In the genomic region with DNA sequence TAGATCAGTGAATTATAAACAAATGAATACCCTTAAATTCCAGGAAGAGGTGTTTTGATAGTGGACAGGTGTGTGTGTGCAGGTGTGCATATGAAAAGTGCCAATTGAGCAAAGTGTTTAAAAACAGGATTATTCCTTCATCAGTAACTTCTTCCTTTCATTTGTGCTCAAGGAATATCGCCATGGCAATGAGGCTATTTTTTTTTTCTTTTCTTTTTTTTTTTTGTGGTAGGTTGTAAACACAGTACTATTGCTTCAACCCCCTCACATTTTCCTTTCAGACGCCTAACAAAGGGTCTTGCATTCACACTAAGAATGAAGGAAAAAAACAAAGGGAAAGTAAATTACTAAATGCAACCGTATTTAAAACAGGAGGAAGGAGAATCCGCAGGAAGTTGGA, we compare ENCODE assay signal across 10 cellular contexts. TPM values are rescaled to one million over a fixed set of nuclear protein-coding genes. Genes with fewer than 3 reads are reported as not detected.
DNase-seq lines count a peak whose midpoint lies in the region; ATAC-seq, FAIRE-seq and TF ChIP-seq lines count a peak whose summit lies in the region.
"Had no signal": no experiment of that assay in that cellular context is flagged by ENCODE, and none has a peak within 500 bp of the region (broad histone marks: within the 10 kb centered on the region; RNA-seq: fewer than 3 reads in every experiment).

No MANE protein-coding gene starts in this region.

- 77 to 78% methylated on average over 4 of the region's 4 CpGs for WGBS in heart right ventricle, 2 donors

- H3K4me1 ChIP-seq in heart right ventricle (peaks cover 14 to 50% (median 41%) of the 10 kb centered on the region in 9 donors), muscle layer of duodenum (ENCODE audit: control insufficient read depth in 1 of 2, insufficient read depth in 2 of 2, low read length in 2 of 2) (peaks cover 4 to 11% of the 10 kb centered on the region in 2 donors), upper lobe of right lung (peaks cover 49% of the 10 kb centered on the region)

- no peaks in the 10 kb centered on the region for H3K27me3 ChIP-seq in heart right ventricle
- H3K27me3 ChIP-seq in muscle layer of duodenum (ENCODE audit: low read depth, low read length) = no peaks in the 10 kb centered on the region
- no peaks in the 10 kb centered on the region for H3K27me3 ChIP-seq in upper lobe of right lung

- ATAC-seq in heart right ventricle (no peak), upper lobe of right lung (no peak)

- FAIRE-seq in H54 (lab: Jason Lieb, UNC) = no peak

- DNase-seq in heart right ventricle (no peak), cardiac septum (ENCODE audit: low spot score) (no peak), caudate nucleus (lab: John Stamatoyannopoulos, UW) (no peak), upper lobe of right lung (no peak), inferior parietal cortex (ENCODE audit: extremely low spot score) (no peak), H54 (ENCODE audit: insufficient read length, low spot score) (no peak), NOMO-1 (lab: John Stamatoyannopoulos, UW; ENCODE audit: unreplicated experiment in 2 of 2) (no peak)
- DNase-seq: NCI-H1105 treated with DMSO at 0.1 percent for 48 hours had no signal

- TF ChIP-seq POLR2A in H54 (IDR thresholded peaks at IDR 0.05; ENCODE audit: low read depth, low read length) = no peak

- no peak for TF ChIP-seq CTCF in heart right ventricle (IDR thresholded peaks at IDR 0.05)
- TF ChIP-seq CTCF in upper lobe of right lung (IDR thresholded peaks at IDR 0.05) = no peak

- intact Hi-C loops in heart right ventricle (cut with DNase I) = loop anchor here in 2 of 10 donors (5.0 to 10.0 kb wide), 2 partner anchors 88 to 281 kb away; a partner anchor contains a TSS
- intact Hi-C loops in cardiac septum (cut with DNase I) = no loop called here
- intact Hi-C loops in upper lobe of right lung (cut with DNase I) = no loop called here

- peak overlapping the region in 7 of 10 donors; percentile 89 to 99 (median 97) for H3K27ac ChIP-seq in heart right ventricle
- peak overlapping the region; percentile 100 for H3K27ac ChIP-seq in caudate nucleus (ENCODE audit: low read depth, low read length)
- H3K27ac ChIP-seq in muscle layer of duodenum (ENCODE audit: low read length) = peak overlapping the region; percentile 58
- H3K27ac ChIP-seq in upper lobe of right lung = peak overlapping the region; percentile 89

- no peaks in the 10 kb centered on the region for H3K36me3 ChIP-seq in heart right ventricle
- H3K36me3 ChIP-seq in muscle layer of duodenum (ENCODE audit: control insufficient read depth in 1 of 2, insufficient read depth in 2 of 2, low read length in 2 of 2) = peaks cover 0 to 6% of the 10 kb centered on the region in 2 donors
- no peaks in the 10 kb centered on the region for H3K36me3 ChIP-seq in upper lobe of right lung

- no peaks in the 10 kb centered on the region for H3K9me3 ChIP-seq in heart right ventricle
- no peaks in the 10 kb centered on the region for H3K9me3 ChIP-seq in muscle layer of duodenum (ENCODE audit: control insufficient read depth in 1 of 2, low read length in 2 of 2)
- no peaks in the 10 kb centered on the region for H3K9me3 ChIP-seq in upper lobe of right lung

- peak overlapping the region in 1 of 10 donors; percentile 75 for H3K4me3 ChIP-seq in heart right ventricle
- H3K4me3 ChIP-seq in muscle layer of duodenum (ENCODE audit: low read depth in 1 of 2, low read length in 2 of 2) = no peak overlapping the region
- no peak overlapping the region for H3K4me3 ChIP-seq in upper lobe of right lung
- H3K4me3 ChIP-seq: SK-N-MC had no signal

RNA-seq across cellular contexts. Expression of a gene that starts 2.0 kb away (rescaled TPM):
- total RNA-seq in heart right ventricle (100 to 1,000 TPM; 126 to 258 (median 169) TPM), cardiac septum (221 TPM), upper lobe of right lung (112 TPM)
- 100 to 1,000 TPM in 1 of 2 donors, 10 to 100 TPM in 1; 16.9 to 122 TPM for polyA plus RNA-seq in heart right ventricle

RNA-seq across cellular contexts. Expression of a gene that starts 10.2 kb away (rescaled TPM):
- total RNA-seq in heart right ventricle (100 to 1,000 TPM; 202 to 679 (median 259) TPM), cardiac septum (296 TPM), upper lobe of right lung (150 TPM)
- polyA plus RNA-seq in heart right ventricle = 100 to 1,000 TPM; 113 to 166 TPM

RNA-seq across cellular contexts. Expression of a gene that starts 10.5 kb away (rescaled TPM):
- total RNA-seq in heart right ventricle (1 to 10 TPM; 1.1 to 2.9 (median 1.9) TPM), cardiac septum (2.4 TPM), upper lobe of right lung (2.0 TPM)
- 1 to 10 TPM in 1 of 2 donors, under 1 TPM in 1; 0.80 to 1.4 TPM for polyA plus RNA-seq in heart right ventricle

RNA-seq across cellular contexts. Expression of a gene that starts 18.8 kb away (rescaled TPM):
- 10 to 100 TPM; 18.9 to 27.6 (median 23.0) TPM for total RNA-seq in heart right ventricle
- polyA plus RNA-seq in heart right ventricle = 10 to 100 TPM; 17.5 to 52.0 TPM
- 24.0 TPM for total RNA-seq in cardiac septum
- total RNA-seq in upper lobe of right lung = 30.8 TPM

RNA-seq across cellular contexts. Expression of a gene that starts 30.0 kb away (rescaled TPM):
- total RNA-seq in heart right ventricle (10 to 100 TPM; 22.4 to 43.4 (median 29.5) TPM), cardiac septum (35.0 TPM), upper lobe of right lung (53.0 TPM)
- 10 to 100 TPM; 26.5 to 44.0 TPM for polyA plus RNA-seq in heart right ventricle
